18 cellular contexts compared by ENCODE assay signal in the genomic region with DNA sequence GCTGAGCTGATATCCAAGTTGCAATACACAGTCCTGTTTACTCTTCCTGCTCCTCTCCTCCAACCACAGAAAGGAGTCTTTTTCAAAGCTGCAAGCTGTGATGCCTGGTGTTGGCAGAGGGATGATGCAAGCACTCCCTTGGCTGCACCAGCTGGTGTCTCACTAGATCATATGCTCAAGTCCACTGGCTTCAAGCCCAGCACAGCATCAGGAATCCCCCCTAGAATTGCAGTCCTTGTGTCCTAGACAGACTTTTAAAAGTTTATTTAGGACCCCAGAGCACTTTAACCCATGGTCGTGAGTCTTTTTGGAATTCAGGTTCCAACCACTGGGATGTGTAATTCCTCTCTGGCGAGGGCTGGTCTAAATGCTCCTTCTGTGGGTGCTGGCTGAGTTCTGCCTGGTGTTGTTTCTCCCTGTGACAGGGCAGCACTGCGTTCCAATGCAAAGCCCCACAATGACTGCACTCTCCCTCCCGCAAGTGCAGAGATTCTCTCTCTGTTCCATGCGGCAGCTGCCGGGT. TPM values are rescaled to one million over a fixed set of nuclear protein-coding genes. Genes with fewer than 3 reads are reported as not detected.
DNase-seq lines count a peak whose midpoint lies in the region; ATAC-seq and TF ChIP-seq lines count a peak whose summit lies in the region.
"Had no signal": no experiment of that assay in that cellular context is flagged by ENCODE, and none has a peak within 500 bp of the region (broad histone marks: within the 10 kb centered on the region; RNA-seq: fewer than 3 reads in every experiment).

No MANE protein-coding gene starts in this region.

- peaks cover 6% of the 10 kb centered on the region for H3K27me3 Mint-ChIP-seq in glutamatergic neuron (ENCODE audit: unreplicated experiment)

- ATAC-seq in GM19328 (IDR thresholded peaks at IDR 0.05; ENCODE audit: unreplicated experiment), result no peak
- ATAC-seq: activated CD8-positive, alpha-beta T cell treated with anti-CD3 and anti-CD28 coated beads for 36 hours; naive thymus-derived CD8-positive, alpha-beta T cell had no signal

- TF ChIP-seq CTCF in glutamatergic neuron (IDR thresholded peaks at IDR 0.05; ENCODE audit: partially characterized antibody, unreplicated experiment), result no peak

- DNase-seq in DMS53 (lab: John Stamatoyannopoulos, UW) (peak; percentile 29), DMS53 treated with DMSO at 0.1 percent for 48 hours (lab: John Stamatoyannopoulos, UW; ENCODE audit: unreplicated experiment) (no peak), amniotic epithelial cell (ENCODE audit: low read depth) (peak; percentile 45), glutamatergic neuron (no peak), substantia nigra (lab: John Stamatoyannopoulos, UW) (peak in 43 of 49 donors; percentile 25 to 92 (median 73)), NCI-H748 (lab: John Stamatoyannopoulos, UW; ENCODE audit: unreplicated experiment) (no peak), UCSD-AML1 (lab: John Stamatoyannopoulos, UW; ENCODE audit: unreplicated experiment) (no peak)
- DNase-seq: activated CD8-positive, alpha-beta T cell treated with anti-CD3 and anti-CD28 coated beads for 36 hours; Caco-2; naive thymus-derived CD8-positive, alpha-beta T cell; NCI-H1048; NCI-H510A treated with DMSO at 0.1 percent for 48 hours had no signal

- peaks cover 9% of the 10 kb centered on the region for H3K4me1 Mint-ChIP-seq in glutamatergic neuron (ENCODE audit: low read depth, unreplicated experiment)

- H3K4me3 Mint-ChIP-seq in glutamatergic neuron (ENCODE audit: unreplicated experiment), result no peak overlapping the region
- H3K4me3 Mint-ChIP-seq: activated CD8-positive, alpha-beta T cell treated with anti-CD3 and anti-CD28 coated beads for 36 hours; naive thymus-derived CD8-positive, alpha-beta T cell had no signal

- peaks cover 14% of the 10 kb centered on the region for H3K36me3 Mint-ChIP-seq in glutamatergic neuron (ENCODE audit: unreplicated experiment)

- H3K9me3 Mint-ChIP-seq in glutamatergic neuron (ENCODE audit: unreplicated experiment), result peaks cover 2% of the 10 kb centered on the region

- peak overlapping the region; percentile 99 for H3K27ac ChIP-seq in substantia nigra (ENCODE audit: low read depth, low read length, poor library complexity, severe bottlenecking)
- H3K27ac ChIP-seq: 22Rv1, coronary artery, thoracic aorta had no signal

- peak overlapping the region; percentile 78 for H3K27ac Mint-ChIP-seq in glutamatergic neuron (ENCODE audit: unreplicated experiment)
- H3K27ac Mint-ChIP-seq: activated CD8-positive, alpha-beta T cell treated with anti-CD3 and anti-CD28 coated beads for 36 hours had no signal

RNA-seq across cellular contexts. Expression of a gene that starts 1.9 kb away (rescaled TPM):
- total RNA-seq in glutamatergic neuron (ENCODE audit: unreplicated experiment), result not detected
- total RNA-seq: activated CD8-positive, alpha-beta T cell treated with anti-CD3 and anti-CD28 coated beads for 36 hours; Caco-2; frontal cortex; kidney epithelial cell; naive thymus-derived CD8-positive, alpha-beta T cell had no signal

RNA-seq across cellular contexts. Expression of a gene that starts 18.7 kb away (rescaled TPM):
- total RNA-seq in glutamatergic neuron (ENCODE audit: unreplicated experiment), result not detected
- total RNA-seq: naive thymus-derived CD8-positive, alpha-beta T cell had no signal

RNA-seq across cellular contexts. Expression of a gene that starts 19.5 kb away (rescaled TPM):
- not detected for total RNA-seq in glutamatergic neuron (ENCODE audit: unreplicated experiment)
- total RNA-seq: activated CD8-positive, alpha-beta T cell treated with anti-CD3 and anti-CD28 coated beads for 36 hours; Caco-2; naive thymus-derived CD8-positive, alpha-beta T cell had no signal

RNA-seq across cellular contexts. Expression of a gene that starts 36.8 kb away (rescaled TPM):
- total RNA-seq in glutamatergic neuron (ENCODE audit: unreplicated experiment), result 2.8 TPM

RNA-seq across cellular contexts. Expression of a gene that starts 51.9 kb away (rescaled TPM):
- total RNA-seq in glutamatergic neuron (ENCODE audit: unreplicated experiment), result 5.9 TPM

Comparison
In these comparisons a context has a peak if more than half of its experiments do, and no peak if none do; other contexts are left out.
1. DNase-seq: peak in DMS53 (single experiment), amniotic epithelial cell (single experiment) and substantia nigra (43 of 49); none in DMS53 treated with DMSO at 0.1 percent for 48 hours (single experiment), glutamatergic neuron (single experiment), NCI-H748 (single experiment) and UCSD-AML1 (single experiment).